14 cellular contexts compared by ENCODE assay signal in the genomic region with DNA sequence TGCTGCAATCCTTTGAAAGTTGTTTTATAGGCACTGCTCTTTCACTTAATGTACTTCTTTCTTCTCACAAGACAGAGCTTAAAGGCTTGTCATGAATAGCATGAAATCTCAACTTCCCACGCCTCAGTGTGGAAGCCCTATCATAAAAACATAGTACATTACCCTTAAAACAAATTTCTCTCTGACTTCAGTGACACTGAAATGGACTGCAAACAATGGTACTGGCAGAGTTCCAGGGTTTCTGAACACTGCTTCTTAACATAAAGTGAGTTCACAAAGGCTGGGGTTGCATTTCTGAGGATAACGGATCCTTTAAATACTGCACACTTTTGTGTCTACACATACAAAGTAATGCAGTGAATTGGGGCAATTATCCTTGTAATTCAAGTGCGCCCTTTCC. TPM values are rescaled to one million over a fixed set of nuclear protein-coding genes. Genes with fewer than 3 reads are reported as not detected.
DNase-seq lines count a peak whose midpoint lies in the region; ATAC-seq and TF ChIP-seq lines count a peak whose summit lies in the region.
"Had no signal": no experiment of that assay in that cellular context is flagged by ENCODE, and none has a peak within 500 bp of the region (broad histone marks: within the 10 kb centered on the region; RNA-seq: fewer than 3 reads in every experiment).

No MANE protein-coding gene starts in this region.

- CTCF ChIA-PET in T-cell (lab: Charles Lee) = no interaction called here

- intact Hi-C loops in heart right ventricle (cut with DNase I) = no loop called here

- H3K4me3 ChIP-seq in cardiac muscle cell = no peak overlapping the region
- no peak overlapping the region for H3K4me3 ChIP-seq in heart right ventricle
- H3K4me3 ChIP-seq: GM12878 had no signal

- DNase-seq in cardiac muscle cell (ENCODE audit: low read depth in 1 of 2, low spot score in 1 of 2) (peak in 1 of 2 donors; percentile 73), heart right ventricle (no peak), RPMI7951 (ENCODE audit: low read depth) (peak; percentile 28), left lobe of liver (ENCODE audit: low spot score) (no peak), type B pancreatic cell (ENCODE audit: extremely low spot score, unreplicated experiment) (no peak), islet precursor cell (no peak), T-cell (no peak)
- DNase-seq: CD8-positive, alpha-beta T cell; NCI-H1092 had no signal

- H3K27me3 ChIP-seq in cardiac muscle cell (no peaks in the 10 kb centered on the region), heart right ventricle (peaks cover 0 to 14% (median 0%) of the 10 kb centered on the region in 7 donors)

- H3K9me3 ChIP-seq in cardiac muscle cell (ENCODE audit: low read depth) = no peaks in the 10 kb centered on the region
- peaks cover 0 to 6% (median 0%) of the 10 kb centered on the region in 11 donors for H3K9me3 ChIP-seq in heart right ventricle

- WGBS in heart right ventricle, 2 donors = 71 to 75% methylated on average over 3 of the region's 3 CpGs

- POLR2A ChIA-PET in T-cell (lab: Charles Lee) = no interaction called here

- H3K9me3 Mint-ChIP-seq in type B pancreatic cell (peaks cover 2% of the 10 kb centered on the region), T-cell (no peaks in the 10 kb centered on the region)
- H3K9me3 Mint-ChIP-seq: activated T-helper 17 cell treated with anti-CD3 and anti-CD28 coated beads, Interleukin-2, amount 50 U/mL, for 72 hours; CD8-positive, alpha-beta T cell; memory B cell had no signal

- H3K4me3 Mint-ChIP-seq in type B pancreatic cell (no peak overlapping the region), T-cell (no peak overlapping the region)
- H3K4me3 Mint-ChIP-seq: activated T-helper 17 cell treated with anti-CD3 and anti-CD28 coated beads, Interleukin-2, amount 50 U/mL, for 72 hours; CD8-positive, alpha-beta T cell; memory B cell; WTC11 had no signal

- ATAC-seq in heart right ventricle = no peak
- peak; percentile 69 for ATAC-seq in left lobe of liver
- ATAC-seq in HG03097 (IDR thresholded peaks at IDR 0.05; ENCODE audit: low FRiP score, unreplicated experiment) = no peak
- ATAC-seq in T-cell (replicated peaks in 1 of 4) = no peak
- ATAC-seq: activated T-helper 17 cell treated with anti-CD3 and anti-CD28 coated beads, Interleukin-2, amount 50 U/mL, for 72 hours; CD8-positive, alpha-beta T cell; GM12878; WTC11 had no signal

- H3K4me1 ChIP-seq in cardiac muscle cell (ENCODE audit: low read depth) = peaks cover 23% of the 10 kb centered on the region
- H3K4me1 ChIP-seq in heart right ventricle = peaks cover 0 to 10% (median 0%) of the 10 kb centered on the region in 9 donors

- peaks cover 2% of the 10 kb centered on the region for H3K27me3 Mint-ChIP-seq in type B pancreatic cell
- peaks cover under 1 to 10% of the 10 kb centered on the region in 2 donors for H3K27me3 Mint-ChIP-seq in T-cell

- H3K4me1 Mint-ChIP-seq in type B pancreatic cell (ENCODE audit: unreplicated experiment) (peaks cover 52% of the 10 kb centered on the region), T-cell (no peaks in the 10 kb centered on the region)
- H3K4me1 Mint-ChIP-seq: activated T-helper 17 cell treated with anti-CD3 and anti-CD28 coated beads, Interleukin-2, amount 50 U/mL, for 72 hours; WTC11 had no signal

- no peak for TF ChIP-seq CTCF in cardiac muscle cell (IDR thresholded peaks at IDR 0.05; ENCODE audit: low read depth, low read length)
- no peak for TF ChIP-seq CTCF in heart right ventricle (IDR thresholded peaks at IDR 0.05)
- no peak for TF ChIP-seq CTCF in type B pancreatic cell (conservative IDR thresholded peaks at IDR 0.05)

- H3K36me3 Mint-ChIP-seq in type B pancreatic cell = no peaks in the 10 kb centered on the region
- no peaks in the 10 kb centered on the region for H3K36me3 Mint-ChIP-seq in T-cell
- H3K36me3 Mint-ChIP-seq: CD8-positive, alpha-beta T cell; memory B cell; WTC11 had no signal

- peak overlapping the region; percentile 66 for H3K27ac ChIP-seq in cardiac muscle cell
- no peak overlapping the region for H3K27ac ChIP-seq in heart right ventricle

- H3K27ac Mint-ChIP-seq in type B pancreatic cell = peak overlapping the region; percentile 22
- H3K27ac Mint-ChIP-seq in T-cell = no peak overlapping the region
- H3K27ac Mint-ChIP-seq: activated T-helper 17 cell treated with anti-CD3 and anti-CD28 coated beads, Interleukin-2, amount 50 U/mL, for 72 hours; CD8-positive, alpha-beta T cell; memory B cell; WTC11 had no signal

- H3K36me3 ChIP-seq in cardiac muscle cell = no peaks in the 10 kb centered on the region
- no peaks in the 10 kb centered on the region for H3K36me3 ChIP-seq in heart right ventricle

RNA-seq across cellular contexts. Expression of a gene that starts 32.3 kb away (rescaled TPM):
- total RNA-seq in cardiac muscle cell = 0.67 and 8.5 TPM in 2 replicates
- polyA plus RNA-seq in cardiac muscle cell = 2.3 and 2.7 TPM in 2 replicates
- total RNA-seq in heart right ventricle = 10 to 100 TPM in 5 of 10 donors, 1 to 10 TPM in 5; 7.6 to 22.2 (median 9.6) TPM
- 1 to 10 TPM; 2.6 to 3.2 TPM for polyA plus RNA-seq in heart right ventricle
- total RNA-seq in RPMI7951 (2014; rRNA removed; shearing (Covaris generic)) = under 0.01 and 0.12 TPM in 2 replicates
- total RNA-seq in left lobe of liver = 8.0 TPM
- total RNA-seq in type B pancreatic cell (ENCODE audit: low replicate concordance) = 48.7 and 58.2 TPM in 2 replicates
- 10 to 100 TPM in 1 of 5 donors, 1 to 10 TPM in 4; 2.5 to 18.4 (median 5.4) TPM for total RNA-seq in T-cell
